ENCODE assay signal across 4 cellular contexts in genomic region chr14:70703621-70704168, GRCh38.
A peak's percentile ranks its signal among the peaks of the same experiment; 100 is the strongest.
DNase-seq lines count a peak whose midpoint lies in the region; ATAC-seq, FAIRE-seq and TF ChIP-seq lines count a peak whose summit lies in the region.
"Not testable (repeated sequence)": the region's sequence is repeated elsewhere in the genome, so short reads cannot be mapped to it uniquely, and the experiment has no call there.

No MANE protein-coding gene starts in this region.

- not testable (repeated sequence) for H3K9ac ChIP-seq in liver (ENCODE audit: low read depth in 1 of 2, low read length in 2 of 2)

- not testable (repeated sequence) for H3K36me3 ChIP-seq in liver (ENCODE audit: control insufficient read depth in 4 of 4, insufficient read depth in 3 of 4, low read depth in 1 of 4, low read length in 3 of 4); small intestine (ENCODE audit: control insufficient read depth in 2 of 2, insufficient read depth in 2 of 2, low read length in 2 of 2)

- not testable (repeated sequence) for H3K27me3 ChIP-seq in liver (ENCODE audit: control insufficient read depth in 4 of 4, insufficient read depth in 4 of 4, low read length in 3 of 4); small intestine (ENCODE audit: control insufficient read depth in 2 of 2, insufficient read depth in 2 of 2, low read length in 2 of 2)

- not testable (repeated sequence) for H3K4me1 ChIP-seq in liver (ENCODE audit: control insufficient read depth in 4 of 4, insufficient read depth in 4 of 4, low read length in 3 of 4); small intestine (ENCODE audit: control insufficient read depth in 2 of 2, insufficient read depth in 1 of 2, low read depth in 1 of 2, low read length in 1 of 2)

- TF ChIP-seq RAD21 in liver (IDR thresholded peaks at IDR 0.05): not testable (repeated sequence)

- FAIRE-seq in small intestine (lab: Jason Lieb, UNC): not testable (repeated sequence)

- not testable (repeated sequence) for TF ChIP-seq CTCF in liver (IDR thresholded peaks at IDR 0.05; ENCODE audit: low read depth, low read length, missing input control)

- WGBS in liver: 78% methylated on average over 1 of the region's 1 CpG
- WGBS in small intestine, 3 donors: 33 to 71% (median 50%) methylated on average over 1 of the region's 1 CpG

- not testable (repeated sequence) for H3K9me3 ChIP-seq in liver (ENCODE audit: control insufficient read depth in 4 of 4, low read length in 3 of 4); small intestine (ENCODE audit: control insufficient read depth, low read depth)

- DNase-seq in NCI-H82 (lab: John Stamatoyannopoulos, UW) (peak; percentile 4), small intestine (peak; percentile 9)
- DNase-seq in left lobe of liver (ENCODE audit: low spot score): not testable (repeated sequence)

- ATAC-seq in left lobe of liver: peak; percentile 19

- not testable (repeated sequence) for H3K27ac ChIP-seq in liver (ENCODE audit: low read depth in 1 of 2, low read length in 2 of 2); small intestine (ENCODE audit: low read depth in 1 of 2, low read length in 1 of 2)

- H3K4me3 ChIP-seq in liver (ENCODE audit: low read depth in 1 of 3, low read length in 3 of 3); small intestine (ENCODE audit: low read depth in 1 of 2, low read length in 2 of 2): not testable (repeated sequence)

TF ChIP-seq in liver, 16 proteins besides CTCF, POLR2A, EP300 and RAD21:
- TF ChIP-seq RXRA (IDR thresholded peaks at IDR 0.05) (peak; percentile 38 to 40), HNF4A (conservative IDR thresholded peaks at IDR 0.05) (peak in 1 of 2 donors; percentile 29), JUND (IDR thresholded peaks at IDR 0.05) (peak in 1 of 2 donors; percentile 9), SP1 (IDR thresholded peaks at IDR 0.05) (peak; percentile 2)
